18 cellular contexts compared by ENCODE assay signal in genomic region chr1:7228252-7228961, GRCh38.
A peak's percentile ranks its signal among the peaks of the same experiment; 100 is the strongest.
DNase-seq lines count a peak whose midpoint lies in the region; ATAC-seq and TF ChIP-seq lines count a peak whose summit lies in the region.
"Had no signal": no experiment of that assay in that cellular context is flagged by ENCODE, and none has a peak within 500 bp of the region (broad histone marks: within the 10 kb centered on the region; RNA-seq: fewer than 3 reads in every experiment).

No MANE protein-coding gene starts in this region.

- H3K4me3 Mint-ChIP-seq in WTC11, result no peak overlapping the region
- H3K4me3 Mint-ChIP-seq in osteocyte (ENCODE audit: unreplicated experiment), result no peak overlapping the region
- H3K4me3 Mint-ChIP-seq: T-helper 1 cell treated with Interleukin-12 subunit alpha and Interleukin-12 subunit beta and Interleukin-4 antibody, amounts not matched to agents 30 μg/mL and 1 μg/mL, for 36 hours had no signal

- H3K27ac Mint-ChIP-seq in WTC11 (no peak overlapping the region), osteocyte (ENCODE audit: unreplicated experiment) (no peak overlapping the region)
- H3K27ac Mint-ChIP-seq: T-helper 1 cell treated with Interleukin-12 subunit alpha and Interleukin-12 subunit beta and Interleukin-4 antibody, amounts not matched to agents 30 μg/mL and 1 μg/mL, for 36 hours had no signal

- peak; percentile 14 for DNase-seq in DMS53 (lab: John Stamatoyannopoulos, UW)
- no peak for DNase-seq in DMS53 treated with DMSO at 0.1 percent for 48 hours (lab: John Stamatoyannopoulos, UW; ENCODE audit: unreplicated experiment)
- peak; percentile 42 for DNase-seq in NCI-H2196 (lab: John Stamatoyannopoulos, UW; ENCODE audit: unreplicated experiment)
- DNase-seq in WTC11 (ENCODE audit: low spot score), result no peak
- DNase-seq in osteocyte (ENCODE audit: extremely low spot score, unreplicated experiment), result peak; percentile 75
- no peak for DNase-seq in uterus
- DNase-seq in Ammon's horn (ENCODE audit: low spot score), result no peak
- no peak for DNase-seq in activated CD8-positive, alpha-beta memory T cell treated with anti-CD3 and anti-CD28 coated beads, Interleukin-2, amount 50 U/mL, for 48 hours
- DNase-seq: COR-L47, DMS79, NCI-H2081 treated with DMSO at 0.1 percent for 48 hours, NCI-H345, NCI-H748 treated with DMSO at 0.1 percent for 48 hours, PC-9, SK-N-SH had no signal

- H3K36me3 Mint-ChIP-seq in WTC11 (no peaks in the 10 kb centered on the region), osteocyte (ENCODE audit: unreplicated experiment) (no peaks in the 10 kb centered on the region)

- ATAC-seq in WTC11, result peak; percentile 41; the same call in 1 of the 2 replicates

- H3K4me3 ChIP-seq in uterus, result no peak overlapping the region
- H3K4me3 ChIP-seq: PC-9 had no signal

- H3K4me1 ChIP-seq in uterus, result no peaks in the 10 kb centered on the region

- TF ChIP-seq CTCF in WTC11 (IDR thresholded peaks at IDR 0.05), result no peak
- no peak for TF ChIP-seq CTCF in osteocyte (IDR thresholded peaks at IDR 0.05)
- no peak for TF ChIP-seq CTCF in uterus (IDR thresholded peaks at IDR 0.05)

- H3K27me3 Mint-ChIP-seq in WTC11 (ENCODE audit: low read depth), result no peaks in the 10 kb centered on the region
- H3K27me3 Mint-ChIP-seq in osteocyte (ENCODE audit: unreplicated experiment), result no peaks in the 10 kb centered on the region

- POLR2A ChIA-PET in WTC11 (lab: Charles Lee), result no interaction called here

- H3K27ac ChIP-seq in uterus, result no peak overlapping the region
- H3K27ac ChIP-seq: 22Rv1, C4-2B, PC-9 had no signal

- TF ChIP-seq POLR2A in uterus (IDR thresholded peaks at IDR 0.05), result no peak

- no peaks in the 10 kb centered on the region for H3K9me3 ChIP-seq in uterus
- H3K9me3 ChIP-seq: SK-N-SH had no signal

- H3K9me3 Mint-ChIP-seq in WTC11, result no peaks in the 10 kb centered on the region
- no peaks in the 10 kb centered on the region for H3K9me3 Mint-ChIP-seq in osteocyte (ENCODE audit: unreplicated experiment)
- H3K9me3 Mint-ChIP-seq: T-helper 1 cell treated with Interleukin-12 subunit alpha and Interleukin-12 subunit beta and Interleukin-4 antibody, amounts not matched to agents 30 μg/mL and 1 μg/mL, for 36 hours had no signal

- H3K4me1 Mint-ChIP-seq in WTC11 (no peaks in the 10 kb centered on the region), osteocyte (ENCODE audit: unreplicated experiment) (peaks cover 14% of the 10 kb centered on the region)

- intact Hi-C loops in uterus (cut with DNase I; ENCODE audit: low total_unique reads), result no loop called here

- H3K27me3 ChIP-seq in uterus, result no peaks in the 10 kb centered on the region

- no peaks in the 10 kb centered on the region for H3K36me3 ChIP-seq in uterus

- CTCF ChIA-PET in WTC11 (lab: Charles Lee), result interaction anchor here (0.7 to 1.3 kb wide), 6 partner anchors 21 to 419 kb away, joined by 3 to 4 read pairs (median 3); no protein-coding TSS in a partner anchor

TF ChIP-seq in WTC11, 78 proteins besides CTCF, POLR2A, EP300 and RAD21 (continues in another document):
- TF ChIP-seq STAT6 (CRISPR knock-in tag; conservative IDR thresholded peaks at IDR 0.05; ENCODE audit: low read depth), result no peak
- TF ChIP-seq MYBL2 (CRISPR knock-in tag; IDR thresholded peaks at IDR 0.05), result no peak
- no peak for TF ChIP-seq FOXK1 (CRISPR knock-in tag; IDR thresholded peaks at IDR 0.05)
- no peak for TF ChIP-seq HMGA2 (CRISPR knock-in tag; IDR thresholded peaks at IDR 0.05)
- no peak for TF ChIP-seq AR (CRISPR knock-in tag; IDR thresholded peaks at IDR 0.05)
- TF ChIP-seq ELF4 (CRISPR knock-in tag; IDR thresholded peaks at IDR 0.05; ENCODE audit: low read depth), result no peak
- no peak for TF ChIP-seq ZNF423 (CRISPR knock-in tag; IDR thresholded peaks at IDR 0.05)
- TF ChIP-seq MLX (CRISPR knock-in tag; IDR thresholded peaks at IDR 0.05), result no peak
- TF ChIP-seq IRF1 (CRISPR knock-in tag; IDR thresholded peaks at IDR 0.05), result no peak
- no peak for TF ChIP-seq ZNF219 (CRISPR knock-in tag; IDR thresholded peaks at IDR 0.05; ENCODE audit: borderline replicate concordance)
- no peak for TF ChIP-seq E2F4 (CRISPR knock-in tag; IDR thresholded peaks at IDR 0.05; ENCODE audit: borderline replicate concordance, low read depth)
- TF ChIP-seq SP1 (CRISPR knock-in tag; conservative IDR thresholded peaks at IDR 0.05), result no peak
- no peak for TF ChIP-seq ATF6 (CRISPR knock-in tag; IDR thresholded peaks at IDR 0.05)
- no peak for TF ChIP-seq NR2C2 (CRISPR knock-in tag; IDR thresholded peaks at IDR 0.05)
- no peak for TF ChIP-seq JUN (CRISPR knock-in tag; IDR thresholded peaks at IDR 0.05)
- no peak for TF ChIP-seq ZNF671 (CRISPR knock-in tag; IDR thresholded peaks at IDR 0.05)

Comparison
In these comparisons a context has a peak if more than half of its experiments do, and no peak if none do; other contexts are left out.
1. DNase-seq: peak in DMS53 (single experiment), NCI-H2196 (single experiment) and osteocyte (single experiment); none in DMS53 treated with DMSO at 0.1 percent for 48 hours (single experiment), WTC11 (single experiment), uterus (0 of 2), Ammon's horn (single experiment) and activated CD8-positive, alpha-beta memory T cell treated with anti-CD3 and anti-CD28 coated beads, Interleukin-2, amount 50 U/mL, for 48 hours (single experiment).